Comparison of ENCODE assay signal across 14 cellular contexts in the genomic region with DNA sequence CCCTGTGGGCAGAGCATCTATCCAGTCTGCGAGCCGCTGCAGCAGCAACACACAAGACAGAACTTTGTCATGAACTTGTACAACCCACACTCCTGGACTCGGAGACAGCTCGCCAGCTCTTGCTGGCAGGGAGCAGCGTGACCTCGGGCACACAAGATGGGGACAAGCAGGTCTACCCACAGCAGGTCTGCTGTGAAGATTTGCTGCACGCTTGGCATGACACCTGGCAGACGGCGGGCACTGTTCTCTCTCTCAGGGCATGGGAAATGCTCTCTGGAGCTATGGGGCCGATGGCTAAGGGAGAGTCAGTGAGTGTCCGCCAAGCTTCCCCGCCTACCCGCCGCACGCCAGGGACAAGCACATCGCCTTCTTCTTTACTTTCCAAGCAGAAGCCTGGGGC.
DNase-seq lines count a peak whose midpoint lies in the region; ATAC-seq and TF ChIP-seq lines count a peak whose summit lies in the region.
"Had no signal": no experiment of that assay in that cellular context is flagged by ENCODE, and none has a peak within 500 bp of the region (broad histone marks: within the 10 kb centered on the region; RNA-seq: fewer than 3 reads in every experiment).

No MANE protein-coding gene starts in this region.

- H3K4me3 ChIP-seq in lower lobe of right lung (no peak overlapping the region), testis (no peak overlapping the region)
- H3K4me3 ChIP-seq: A549, cardiac muscle cell, GM12878 had no signal

- no peak for ATAC-seq in lower lobe of right lung
- ATAC-seq in GM21576 (IDR thresholded peaks at IDR 0.05; ENCODE audit: unreplicated experiment) = no peak
- ATAC-seq in GM19463 (IDR thresholded peaks at IDR 0.05; ENCODE audit: unreplicated experiment) = no peak
- no peak for ATAC-seq in GM21360 (IDR thresholded peaks at IDR 0.05; ENCODE audit: unreplicated experiment)
- ATAC-seq: A549, GM12878 had no signal

- WGBS in testis, 2 donors = 29 to 43% methylated on average over 9 to 15 of the region's 16 CpGs

- H3K36me3 ChIP-seq in lower lobe of right lung (peaks cover 86% of the 10 kb centered on the region), testis (ENCODE audit: low read depth, missing control alignments) (no peaks in the 10 kb centered on the region)
- H3K36me3 ChIP-seq: cardiac muscle cell had no signal

- H3K9me3 ChIP-seq in lower lobe of right lung = no peaks in the 10 kb centered on the region
- H3K9me3 ChIP-seq in testis = no peaks in the 10 kb centered on the region
- H3K9me3 ChIP-seq: A549 had no signal

- peak; percentile 44 for DNase-seq in activated effector memory CD4-positive, alpha-beta T cell treated with anti-CD3 and anti-CD28 coated beads, Interleukin-2, amount 50 U/mL, for 16 hours
- DNase-seq in activated effector memory CD4-positive, alpha-beta T cell treated with Interleukin-2 at 50 U/mL for 16 hours = no peak
- DNase-seq in caudate nucleus (lab: John Stamatoyannopoulos, UW) (no peak), lower lobe of right lung (peak; percentile 33), testis (peak; percentile 63)
- DNase-seq: activated CD4-positive, alpha-beta memory T cell treated with anti-CD3 and anti-CD28 coated beads for 36 hours; activated gamma-delta T cell treated with Interleukin-2 at 50 U/mL for 16 hours; KBM-7 had no signal

- peak overlapping the region; percentile 48 for H3K27ac ChIP-seq in caudate nucleus (ENCODE audit: low read depth, low read length)
- no peak overlapping the region for H3K27ac ChIP-seq in lower lobe of right lung
- H3K27ac ChIP-seq in testis = peak overlapping the region; percentile 75 to 85
- H3K27ac ChIP-seq: A549, cardiac muscle cell had no signal

- intact Hi-C loops in lower lobe of right lung (cut with DNase I) (no loop called here), testis (cut with DNase I; ENCODE audit: low total_unique reads) (loop anchor here (5.0 kb wide), 1 partner anchor 189 kb away; no protein-coding TSS in a partner anchor)

- no peak for TF ChIP-seq POLR2A in testis (IDR thresholded peaks at IDR 0.05)

- TF ChIP-seq CTCF in lower lobe of right lung (IDR thresholded peaks at IDR 0.05) = no peak
- TF ChIP-seq CTCF in testis (IDR thresholded peaks at IDR 0.05) = no peak

- H3K27me3 ChIP-seq in lower lobe of right lung (ENCODE audit: low read depth) = no peaks in the 10 kb centered on the region
- H3K27me3 ChIP-seq in testis = no peaks in the 10 kb centered on the region
- H3K27me3 ChIP-seq: cardiac muscle cell had no signal

- peaks cover 28% of the 10 kb centered on the region for H3K4me1 ChIP-seq in lower lobe of right lung
- peaks cover 27% of the 10 kb centered on the region for H3K4me1 ChIP-seq in testis
- H3K4me1 ChIP-seq: A549 had no signal

Comparison
In these comparisons a context has a peak if more than half of its experiments do, and no peak if none do; other contexts are left out.
1. DNase-seq: peak in activated effector memory CD4-positive, alpha-beta T cell treated with anti-CD3 and anti-CD28 coated beads, Interleukin-2, amount 50 U/mL, for 16 hours (single experiment), lower lobe of right lung (single experiment) and testis (single experiment); none in activated effector memory CD4-positive, alpha-beta T cell treated with Interleukin-2 at 50 U/mL for 16 hours (single experiment) and caudate nucleus (0 of 61).